Comparison of ENCODE assay signal across 22 cellular contexts in genomic region chr2:151776367-151776766, GRCh38.
"Had no signal": no experiment of that assay in that cellular context is flagged by ENCODE, and none has a peak within 500 bp of the region (broad histone marks: within the 10 kb centered on the region; RNA-seq: fewer than 3 reads in every experiment).

No MANE protein-coding gene starts in this region.

- H3K27ac Mint-ChIP-seq: dendritic cell treated with granulocyte-macrophage colony-stimulating factor and Interleukin-4, amounts not matched to agents 40 ng/mL and 50 ng/mL, for 4 days; progenitor cell of endocrine pancreas had no signal

- ATAC-seq: effector memory CD8-positive, alpha-beta T cell; left cardiac atrium; lower lobe of right lung; naive thymus-derived CD8-positive, alpha-beta T cell; pancreas; right cardiac atrium had no signal

- H3K9me3 Mint-ChIP-seq: dendritic cell treated with granulocyte-macrophage colony-stimulating factor and Interleukin-4, amounts not matched to agents 40 ng/mL and 50 ng/mL, for 4 days; effector memory CD8-positive, alpha-beta T cell; immature natural killer cell had no signal

- H3K27ac ChIP-seq: esophagus squamous epithelium, left ventricle myocardium inferior, lower lobe of right lung, neutrophil, pancreas, stomach had no signal

- H3K4me3 Mint-ChIP-seq: dendritic cell treated with granulocyte-macrophage colony-stimulating factor and Interleukin-4, amounts not matched to agents 40 ng/mL and 50 ng/mL, for 4 days; effector memory CD8-positive, alpha-beta T cell; immature natural killer cell; naive thymus-derived CD8-positive, alpha-beta T cell had no signal

- H3K4me1 Mint-ChIP-seq: immature natural killer cell had no signal

- FAIRE-seq: colon, kidney, pancreas had no signal

- H3K4me1 ChIP-seq: lower lobe of right lung, pancreas had no signal

- H3K4me3 ChIP-seq: esophagus squamous epithelium, left ventricle myocardium inferior, lower lobe of right lung, pancreas, stomach, thoracic aorta had no signal

- H3K27me3 Mint-ChIP-seq: dendritic cell treated with granulocyte-macrophage colony-stimulating factor and Interleukin-4, amounts not matched to agents 40 ng/mL and 50 ng/mL, for 4 days; effector memory CD8-positive, alpha-beta T cell; naive thymus-derived CD8-positive, alpha-beta T cell; progenitor cell of endocrine pancreas had no signal

- H3K36me3 ChIP-seq: neutrophil had no signal

- H3K9me3 ChIP-seq: esophagus squamous epithelium, lower lobe of right lung, neutrophil, pancreas, thoracic aorta had no signal

- H3K27me3 ChIP-seq: esophagus squamous epithelium, neutrophil, pancreas, stomach had no signal

- DNase-seq: cerebellar nuclear complex; effector memory CD8-positive, alpha-beta T cell; esophagus squamous epithelium; foreskin fibroblast; immature natural killer cell; kidney; left cardiac atrium; left ventricle myocardium inferior; lower lobe of right lung; naive thymus-derived CD8-positive, alpha-beta T cell; pancreas; right cardiac atrium; stimulated activated CD4-positive, alpha-beta T cell treated with anti-CD3 and anti-CD28 coated beads, Interleukin-4, amount 100 ng/mL, for 24 hours; stimulated activated naive CD4-positive, alpha-beta T cell; stomach; substantia nigra; trophoblast cell had no signal
